Comparison of ENCODE assay signal across 8 cellular contexts in genomic region chr11:9575531-9576240, GRCh38. TPM values are rescaled to one million over a fixed set of nuclear protein-coding genes. Genes with fewer than 3 reads are reported as not detected.
DNase-seq lines count a peak whose midpoint lies in the region; ATAC-seq, FAIRE-seq and TF ChIP-seq lines count a peak whose summit lies in the region.

No MANE protein-coding gene starts in this region.

- in situ Hi-C loops in G401 (cut with HindIII; ENCODE audit: low sequenced_read_pairs) = no loop called here

- peak overlapping the region; percentile 87 for H3K4me3 ChIP-seq in GM06990 (replicated peaks; ENCODE audit: low read depth, low read length)
- H3K4me3 ChIP-seq in OCI-LY3 (ENCODE audit: low read length) = peak overlapping the region; percentile 95
- peak overlapping the region; percentile 22 to 97 (median 60) for H3K4me3 ChIP-seq in endothelial cell of umbilical vein (replicated peaks in 1 of 3; ENCODE audit: insufficient read depth in 1 of 3, low read depth in 1 of 3, low read length in 3 of 3)
- peak overlapping the region in 3 of 4 donors; percentile 68 to 79 (median 73) for H3K4me3 ChIP-seq in pancreas

- H3K27me3 ChIP-seq in GM06990 (replicated peaks; ENCODE audit: control insufficient read depth, insufficient read depth, low read length) (no peaks in the 10 kb centered on the region), OCI-LY3 (ENCODE audit: low read depth, low read length) (no peaks in the 10 kb centered on the region), endothelial cell of umbilical vein (ENCODE audit: control insufficient read depth in 2 of 2, insufficient read depth in 2 of 2, low read length in 2 of 2) (no peaks in the 10 kb centered on the region), pancreas (no peaks in the 10 kb centered on the region)

- BruUV-seq in endothelial cell of umbilical vein (replicated peaks; lab: Mats Ljungman, UMichigan) = TSS peak; percentile 35

- H3K36me3 ChIP-seq in GM06990 (ENCODE audit: control insufficient read depth, insufficient read depth, low read length) (no peaks in the 10 kb centered on the region), OCI-LY3 (replicated peaks; ENCODE audit: low read depth, low read length) (peaks cover 57% of the 10 kb centered on the region), endothelial cell of umbilical vein (ENCODE audit: control insufficient read depth in 2 of 2, extremely low read depth in 1 of 2, insufficient read depth in 2 of 2, low read length in 2 of 2) (peaks cover 0 to 30% of the 10 kb centered on the region in 2 experiments), pancreas (peaks cover 0 to 15% (median 0%) of the 10 kb centered on the region in 3 donors)

- TF ChIP-seq POLR2A in endothelial cell of umbilical vein (IDR thresholded peaks at IDR 0.05; ENCODE audit: low read depth, low read length) = no peak

- intact Hi-C loops in endothelial cell of umbilical vein (cut with micrococcal nuclease) (loop anchor here (2.0 to 10.0 kb wide), 2 partner anchors 173 to 279 kb away; no protein-coding TSS in a partner anchor), pancreas (cut with DNase I) (no loop called here)

- no peak for DNase-seq in GM06990 (ENCODE audit: extremely low read depth, insufficient read length)
- no peak for DNase-seq in endothelial cell of umbilical vein (ENCODE audit: low read depth, low spot score)
- no peak for DNase-seq in pancreas
- no peak for DNase-seq in NCI-H1092 treated with DMSO at 0.1 percent for 48 hours (lab: John Stamatoyannopoulos, UW)
- DNase-seq in G401 (ENCODE audit: low spot score) = no peak
- DNase-seq in activated effector memory CD4-positive, alpha-beta T cell treated with anti-CD3 and anti-CD28 coated beads, Interleukin-2, amount 50 U/mL, for 16 hours = no peak

- H3K9ac ChIP-seq in OCI-LY3 (ENCODE audit: low read length) = peak overlapping the region; percentile 89
- peak overlapping the region; percentile 97 for H3K9ac ChIP-seq in endothelial cell of umbilical vein (replicated peaks; ENCODE audit: extremely low read depth, insufficient read depth, low read length)

- no peak overlapping the region for H2AFZ ChIP-seq in OCI-LY3 (ENCODE audit: low read depth, low read length)
- H2AFZ ChIP-seq in endothelial cell of umbilical vein (ENCODE audit: low read depth, low read length) = no peak overlapping the region

- H3K27ac ChIP-seq in OCI-LY3 (ENCODE audit: low read length) (peak overlapping the region; percentile 77), endothelial cell of umbilical vein (ENCODE audit: insufficient read depth, low read depth, low read length) (peak overlapping the region; percentile 83), pancreas (peak overlapping the region in 3 of 4 donors; percentile 14 to 98 (median 98))

- no peaks in the 10 kb centered on the region for H3K9me1 ChIP-seq in endothelial cell of umbilical vein (replicated peaks; ENCODE audit: control insufficient read depth, extremely low read depth, insufficient read depth, low read length)

- POLR2A ChIA-PET in endothelial cell of umbilical vein (lab: Charles Lee) = interaction anchor here (1.1 to 1.3 kb wide), 2 partner anchors 15 to 182 kb away, joined by 3 to 4 read pairs; no protein-coding TSS in a partner anchor

- WGBS in pancreas, 2 donors = 36 to 39% methylated on average over 11 of the region's 11 CpGs

- H3K79me2 ChIP-seq in OCI-LY3 (ENCODE audit: low read length) = peaks cover 78% of the 10 kb centered on the region
- peaks cover 66% of the 10 kb centered on the region for H3K79me2 ChIP-seq in endothelial cell of umbilical vein (ENCODE audit: control insufficient read depth, insufficient read depth, low read length)

- dilution Hi-C loops in endothelial cell of umbilical vein (cut with MboI; ENCODE audit: extremely low pct_ligation_motif_present, low sequenced_read_pairs) = no loop called here

- H3K4me1 ChIP-seq in OCI-LY3 (ENCODE audit: low read length) (peaks cover 38% of the 10 kb centered on the region), endothelial cell of umbilical vein (ENCODE audit: control insufficient read depth, extremely low read depth, insufficient read depth, low read length) (peaks cover 22% of the 10 kb centered on the region), pancreas (peaks cover 0 to 12% (median 11%) of the 10 kb centered on the region in 3 donors)

- H3K4me2 ChIP-seq in OCI-LY3 (ENCODE audit: low read length) (peak overlapping the region; percentile 91), endothelial cell of umbilical vein (ENCODE audit: insufficient read depth, low read length) (peak overlapping the region; percentile 100)

- CTCF ChIA-PET in endothelial cell of umbilical vein (lab: Charles Lee) = interaction anchor here (0.8 to 6.0 kb wide), 9 partner anchors 13 to 183 kb away, joined by 3 to 62 read pairs (median 5); no protein-coding TSS in a partner anchor

- TF ChIP-seq CTCF in GM06990 (IDR thresholded peaks at IDR 0.05; ENCODE audit: insufficient read depth, low read length, poor library complexity, severe bottlenecking) (no peak), OCI-LY3 (IDR thresholded peaks at IDR 0.05; ENCODE audit: low read depth, low read length) (no peak), endothelial cell of umbilical vein (IDR thresholded peaks at IDR 0.05; ENCODE audit: extremely low read depth in 1 of 2, insufficient read depth in 1 of 2, low read depth in 1 of 2, low read length in 2 of 2) (no peak), pancreas (IDR thresholded peaks at IDR 0.05) (no peak)

- ATAC-seq in pancreas (no peak), HG03097 (IDR thresholded peaks at IDR 0.05; ENCODE audit: low FRiP score, unreplicated experiment) (no peak)

- peaks cover 43% of the 10 kb centered on the region for H4K20me1 ChIP-seq in OCI-LY3 (ENCODE audit: insufficient read depth, low read length)
- peaks cover 3% of the 10 kb centered on the region for H4K20me1 ChIP-seq in endothelial cell of umbilical vein (replicated peaks; ENCODE audit: control insufficient read depth, extremely low read depth, insufficient read depth, low read length)

- H3K9me3 ChIP-seq in OCI-LY3 (ENCODE audit: insufficient read depth, low read length) (no peaks in the 10 kb centered on the region), endothelial cell of umbilical vein (replicated peaks; ENCODE audit: control insufficient read depth, insufficient read depth, low read length) (no peaks in the 10 kb centered on the region), pancreas (no peaks in the 10 kb centered on the region)

- no peak for FAIRE-seq in endothelial cell of umbilical vein (lab: Jason Lieb, UNC)
- peak; percentile 9 for FAIRE-seq in pancreas (lab: Jason Lieb, UNC)

TF ChIP-seq in endothelial cell of umbilical vein, 7 proteins besides CTCF, POLR2A, EP300 and RAD21:
- TF ChIP-seq JUN (IDR thresholded peaks at IDR 0.05; ENCODE audit: borderline replicate concordance, insufficient read depth, insufficient read length, low read depth) = no peak
- TF ChIP-seq POLR2AphosphoS5 (IDR thresholded peaks at IDR 0.05; ENCODE audit: insufficient read depth, low read depth, low read length) = no peak
- TF ChIP-seq GATA2 (IDR thresholded peaks at IDR 0.05; ENCODE audit: insufficient read depth, insufficient read length, low read depth, low read length) = no peak
- TF ChIP-seq MAX (IDR thresholded peaks at IDR 0.05; ENCODE audit: insufficient read depth, insufficient read length) = no peak
- no peak for TF ChIP-seq MYC (IDR thresholded peaks at IDR 0.05; ENCODE audit: low read depth, low read length)
- TF ChIP-seq FOS (IDR thresholded peaks at IDR 0.05; ENCODE audit: borderline replicate concordance, insufficient read depth, low read length) = no peak
- no peak for TF ChIP-seq EZH2 (IDR thresholded peaks at IDR 0.05; ENCODE audit: borderline replicate concordance, low read depth, low read length, severe bottlenecking)
TF ChIP-seq in endothelial cell of umbilical vein: peak in this region for 0.

RNA-seq across cellular contexts. Expression of gene WEE1, which starts 2.2 kb away (rescaled TPM):
- total RNA-seq in endothelial cell of umbilical vein (42.8 and 47.0 TPM in 2 replicates), pancreas (10 to 100 TPM in 1 of 6 donors, 1 to 10 TPM in 5; 4.2 to 10.7 (median 6.2) TPM)
- polyA plus RNA-seq in endothelial cell of umbilical vein (12.4 and 19.2 TPM in 2 replicates), pancreas (1 to 10 TPM; 2.6 to 7.8 TPM)
- polyA plus RNA-seq in endothelial cell of umbilical vein (2011; cell fraction: cytosol; rRNA removed) = 17.8 and 19.4 TPM in 2 replicates
- polyA plus RNA-seq in endothelial cell of umbilical vein (2011; cell fraction: nucleus; rRNA removed) = 93.8 and 122 TPM in 2 replicates
- polyA plus RNA-seq in endothelial cell of umbilical vein (2012) = 21.2 and 27.5 TPM in 2 replicates
- 27.2 and 28.9 TPM in 2 replicates for polyA minus RNA-seq in endothelial cell of umbilical vein
- polyA minus RNA-seq in endothelial cell of umbilical vein (2011; cell fraction: cytosol; rRNA and poly(A)+ RNA removed) = 34.8 TPM
- 92.7 and 117 TPM in 2 replicates for polyA minus RNA-seq in endothelial cell of umbilical vein (2011; cell fraction: nucleus; rRNA and poly(A)+ RNA removed)
- total RNA-seq in G401 (2014; rRNA removed; shearing (Covaris generic)) = 65.9 and 90.7 TPM in 2 replicates
